Comparison of ENCODE assay signal across 36 cellular contexts in genomic region chr10:49243139-49243538, GRCh38. TPM values are rescaled to one million over a fixed set of nuclear protein-coding genes. Genes with fewer than 3 reads are reported as not detected.
DNase-seq lines count a peak whose midpoint lies in the region; ATAC-seq and TF ChIP-seq lines count a peak whose summit lies in the region.
"Had no signal": no experiment of that assay in that cellular context is flagged by ENCODE, and none has a peak within 500 bp of the region (broad histone marks: within the 10 kb centered on the region; RNA-seq: fewer than 3 reads in every experiment).

No MANE protein-coding gene starts in this region.

- peak; percentile 98 for ATAC-seq in GM23338
- ATAC-seq: activated CD4-positive, CD25-positive, alpha-beta regulatory T cell treated with anti-CD3 and anti-CD28 coated beads, Interleukin-2, amount 50 U/mL, for 24 hours; activated T-cell treated with anti-CD3 and anti-CD28 coated beads, Interleukin-2, amount 50 U/mL, for 72 hours; foreskin keratinocyte; PC-3; sciatic nerve had no signal

- DNase-seq in GM23338 (ENCODE audit: low spot score) (peak; percentile 74), ecto neural progenitor cell (ENCODE audit: low spot score) (peak; percentile 18), neural progenitor cell (ENCODE audit: low spot score) (peak; percentile 20), SW 1271 (lab: John Stamatoyannopoulos, UW) (no peak), NCI-H2171 (lab: John Stamatoyannopoulos, UW) (no peak), superior temporal gyrus (ENCODE audit: extremely low spot score) (no peak)
- DNase-seq: activated CD4-positive, alpha-beta T cell treated with anti-CD3 and anti-CD28 coated beads, Interleukin-2, amount 50 U/mL, for 4 hours; activated naive CD4-positive, alpha-beta T cell treated with Interleukin-2 at 50 U/mL for 16 hours; activated T-cell treated with anti-CD3 and anti-CD28 coated beads, Interleukin-2, amount 50 U/mL, for 72 hours; C1 segment of cervical spinal cord; Caco-2; caudate nucleus; cortex of kidney; DMS53; esophagus squamous epithelium; foreskin keratinocyte; GDM1; head of caudate nucleus; NCI-H1092; NCI-H1694; nephron progenitor cell; PC-3; stimulated activated CD4-positive, alpha-beta T cell treated with anti-CD3 and anti-CD28 coated beads, Interleukin-12 subunit alpha, Interleukin-12 subunit beta, amount 100 ng/mL, for 4 hours; stimulated activated CD4-positive, alpha-beta T cell treated with anti-CD3 and anti-CD28 coated beads, Interleukin-2, amount 100 ng/mL, for 48 hours; trophoblast cell had no signal

- peaks cover 0 to 6% (median 0%) of the 10 kb centered on the region in 11 experiments; a peak in 1 of 22 replicates for H3K9me3 ChIP-seq in BLaER1 treated with 17β-estradiol and CSF1 and Interleukin-3, amounts not matched to agents 10 nM and 100 nM (replicated peaks in 1 of 11)
- no peaks in the 10 kb centered on the region for H3K9me3 ChIP-seq in neural progenitor cell (ENCODE audit: low read depth)
- H3K9me3 ChIP-seq: Caco-2, esophagus squamous epithelium had no signal

- H3K79me2 ChIP-seq in GM23338 (replicated peaks; ENCODE audit: insufficient read depth) (no peaks in the 10 kb centered on the region), neural progenitor cell (ENCODE audit: low read depth) (no peaks in the 10 kb centered on the region)

- peaks cover 16 to 59% (median 42%) of the 10 kb centered on the region in 10 experiments for H3K4me1 ChIP-seq in BLaER1 treated with 17β-estradiol and CSF1 and Interleukin-3, amounts not matched to agents 10 nM and 100 nM
- peaks cover 6% of the 10 kb centered on the region for H3K4me1 ChIP-seq in GM23338 (ENCODE audit: insufficient read depth)
- H3K4me1 ChIP-seq in neural progenitor cell = peaks cover 7% of the 10 kb centered on the region
- H3K4me1 ChIP-seq: Caco-2, esophagus squamous epithelium, foreskin keratinocyte had no signal

- H3K9me2 ChIP-seq in GM23338 (ENCODE audit: insufficient read depth) = no peaks in the 10 kb centered on the region

- no peak overlapping the region for H2AFZ ChIP-seq in GM23338
- no peak overlapping the region for H2AFZ ChIP-seq in neural progenitor cell (replicated peaks)

- H3K36me3 ChIP-seq in BLaER1 treated with 17β-estradiol and CSF1 and Interleukin-3, amounts not matched to agents 10 nM and 100 nM = no peaks in the 10 kb centered on the region
- H3K36me3 ChIP-seq in GM23338 (ENCODE audit: insufficient read depth) (no peaks in the 10 kb centered on the region), neural progenitor cell (no peaks in the 10 kb centered on the region)
- H3K36me3 ChIP-seq: esophagus squamous epithelium had no signal

- TF ChIP-seq CTCF in GM23338 (conservative IDR thresholded peaks at IDR 0.05; ENCODE audit: low read depth in 2 of 2) (no peak), neural progenitor cell (IDR thresholded peaks at IDR 0.05) (no peak)

- H4K20me1 ChIP-seq in BLaER1 treated with 17β-estradiol and CSF1 and Interleukin-3, amounts not matched to agents 10 nM and 100 nM = no peaks in the 10 kb centered on the region
- H4K20me1 ChIP-seq in GM23338 (replicated peaks; ENCODE audit: insufficient read depth) (no peaks in the 10 kb centered on the region), neural progenitor cell (ENCODE audit: low read depth) (no peaks in the 10 kb centered on the region)

- H3K27me3 ChIP-seq in BLaER1 treated with 17β-estradiol and CSF1 and Interleukin-3, amounts not matched to agents 10 nM and 100 nM = no peaks in the 10 kb centered on the region
- H3K27me3 ChIP-seq in GM23338 (ENCODE audit: insufficient read depth) (peaks cover 39% of the 10 kb centered on the region), neural progenitor cell (peaks cover 48% of the 10 kb centered on the region)
- H3K27me3 ChIP-seq: foreskin keratinocyte had no signal

- peak overlapping the region; percentile 7; the same call in 1 of the 3 replicates for H3K4me3 Mint-ChIP-seq in GM23338
- no peak overlapping the region for H3K4me3 Mint-ChIP-seq in neural progenitor cell
- H3K4me3 Mint-ChIP-seq: activated T-cell treated with anti-CD3 and anti-CD28 coated beads, Interleukin-2, amount 50 U/mL, for 72 hours; nephron progenitor cell; T-helper 1 cell treated with Interleukin-12 subunit alpha and Interleukin-12 subunit beta and Interleukin-4 antibody, amounts not matched to agents 30 μg/mL and 1 μg/mL, for 36 hours had no signal

- H3K27me3 Mint-ChIP-seq in GM23338 (ENCODE audit: insufficient read depth, low read depth, poor library complexity) = peaks cover 18% of the 10 kb centered on the region
- peaks cover 2% of the 10 kb centered on the region for H3K27me3 Mint-ChIP-seq in neural progenitor cell (ENCODE audit: insufficient read depth, low read depth)

- H3K9ac ChIP-seq in BLaER1 treated with 17β-estradiol and CSF1 and Interleukin-3, amounts not matched to agents 10 nM and 100 nM = peak overlapping the region in 10 of 11 experiments; percentile 16 to 65 (median 55); a peak in 17 of 22 replicates
- no peak overlapping the region for H3K9ac ChIP-seq in neural progenitor cell

- H3K27ac Mint-ChIP-seq in GM23338 = no peak overlapping the region
- H3K27ac Mint-ChIP-seq in neural progenitor cell = no peak overlapping the region
- H3K27ac Mint-ChIP-seq: activated T-cell treated with anti-CD3 and anti-CD28 coated beads, Interleukin-2, amount 50 U/mL, for 72 hours; memory B cell; T-helper 1 cell treated with Interleukin-12 subunit alpha and Interleukin-12 subunit beta and Interleukin-4 antibody, amounts not matched to agents 30 μg/mL and 1 μg/mL, for 36 hours had no signal

- H3F3A ChIP-seq in GM23338 (replicated peaks; ENCODE audit: low read depth) = no peaks in the 10 kb centered on the region
- peaks cover 4% of the 10 kb centered on the region for H3F3A ChIP-seq in neural progenitor cell (ENCODE audit: low read depth)

- peak overlapping the region; percentile 53 to 93 (median 76) for H3K4me2 ChIP-seq in BLaER1 treated with 17β-estradiol and CSF1 and Interleukin-3, amounts not matched to agents 10 nM and 100 nM
- H3K4me2 ChIP-seq in GM23338 (no peak overlapping the region), neural progenitor cell (no peak overlapping the region)

- H3K4me3 ChIP-seq in BLaER1 treated with 17β-estradiol and CSF1 and Interleukin-3, amounts not matched to agents 10 nM and 100 nM = no peak overlapping the region; a peak in 1 of 20 replicates
- no peak overlapping the region for H3K4me3 ChIP-seq in GM23338
- H3K4me3 ChIP-seq in neural progenitor cell = no peak overlapping the region
- H3K4me3 ChIP-seq: esophagus squamous epithelium, SK-N-MC had no signal

- H3K27ac ChIP-seq in BLaER1 treated with 17β-estradiol and CSF1 and Interleukin-3, amounts not matched to agents 10 nM and 100 nM = peak overlapping the region; percentile 18 to 86 (median 77); a peak in 20 of 22 replicates
- H3K27ac ChIP-seq in GM23338 (ENCODE audit: low read depth) (no peak overlapping the region), neural progenitor cell (no peak overlapping the region)
- H3K27ac ChIP-seq: esophagus squamous epithelium, foreskin keratinocyte, SK-N-MC had no signal

- H3K9me3 Mint-ChIP-seq in GM23338 (no peaks in the 10 kb centered on the region; the same call in 2 of the 3 replicates), neural progenitor cell (no peaks in the 10 kb centered on the region)
- H3K9me3 Mint-ChIP-seq: T-helper 1 cell treated with Interleukin-12 subunit alpha and Interleukin-12 subunit beta and Interleukin-4 antibody, amounts not matched to agents 30 μg/mL and 1 μg/mL, for 36 hours had no signal

- H3K4me1 Mint-ChIP-seq in GM23338 = peaks cover 18% of the 10 kb centered on the region
- peaks cover 4% of the 10 kb centered on the region for H3K4me1 Mint-ChIP-seq in neural progenitor cell

- H3K36me3 Mint-ChIP-seq in GM23338 (ENCODE audit: low read depth) = no peaks in the 10 kb centered on the region
- no peaks in the 10 kb centered on the region for H3K36me3 Mint-ChIP-seq in neural progenitor cell

RNA-seq across cellular contexts. Expression of gene TMEM273, which starts 54.9 kb away (rescaled TPM):
- not detected in 2 replicates for total RNA-seq in GM23338 (2014; rRNA removed; shearing (Covaris generic))
- polyA plus RNA-seq in GM23338 (2016; fragmentation: Nextera tagmentation; extraction: Ambion mirVana) = not detected in 2 replicates
- not detected in 2 replicates for total RNA-seq in neural progenitor cell (ENCODE audit: low replicate concordance)
- total RNA-seq: Caco-2, foreskin keratinocyte, HT-29, NCI-H460, PC-3 had no signal
- polyA plus RNA-seq: AG04450, foreskin keratinocyte had no signal

RNA-seq across cellular contexts. Expression of gene C10orf71, which starts 55.8 kb away (rescaled TPM):
- not detected in 2 replicates for total RNA-seq in GM23338 (2014; rRNA removed; shearing (Covaris generic))
- polyA plus RNA-seq in GM23338 (2016; fragmentation: Nextera tagmentation; extraction: Ambion mirVana) = not detected in 2 replicates
- not detected in 2 replicates for total RNA-seq in neural progenitor cell (ENCODE audit: low replicate concordance)
- total RNA-seq: activated T-cell treated with anti-CD3 and anti-CD28 coated beads, Interleukin-2, amount 50 U/mL, for 72 hours; Caco-2; foreskin keratinocyte; HT-29; NCI-H460; PC-3; subcutaneous adipose tissue had no signal
- polyA plus RNA-seq: AG04450, foreskin keratinocyte, IgD-negative memory B cell had no signal

Comparison
In these comparisons a context has a peak if more than half of its experiments do, and no peak if none do; other contexts are left out.
1. H3K27ac ChIP-seq: peak in BLaER1 treated with 17β-estradiol and CSF1 and Interleukin-3, amounts not matched to agents 10 nM and 100 nM (11 of 11); none in GM23338 (single experiment) and neural progenitor cell (single experiment).
2. H3K4me2 ChIP-seq: peak in BLaER1 treated with 17β-estradiol and CSF1 and Interleukin-3, amounts not matched to agents 10 nM and 100 nM (11 of 11); none in GM23338 (single experiment) and neural progenitor cell (single experiment).
3. DNase-seq: peak in GM23338 (single experiment), ecto neural progenitor cell (single experiment) and neural progenitor cell (single experiment); none in SW 1271 (0 of 2), NCI-H2171 (single experiment) and superior temporal gyrus (single experiment).